In the genomic region with DNA sequence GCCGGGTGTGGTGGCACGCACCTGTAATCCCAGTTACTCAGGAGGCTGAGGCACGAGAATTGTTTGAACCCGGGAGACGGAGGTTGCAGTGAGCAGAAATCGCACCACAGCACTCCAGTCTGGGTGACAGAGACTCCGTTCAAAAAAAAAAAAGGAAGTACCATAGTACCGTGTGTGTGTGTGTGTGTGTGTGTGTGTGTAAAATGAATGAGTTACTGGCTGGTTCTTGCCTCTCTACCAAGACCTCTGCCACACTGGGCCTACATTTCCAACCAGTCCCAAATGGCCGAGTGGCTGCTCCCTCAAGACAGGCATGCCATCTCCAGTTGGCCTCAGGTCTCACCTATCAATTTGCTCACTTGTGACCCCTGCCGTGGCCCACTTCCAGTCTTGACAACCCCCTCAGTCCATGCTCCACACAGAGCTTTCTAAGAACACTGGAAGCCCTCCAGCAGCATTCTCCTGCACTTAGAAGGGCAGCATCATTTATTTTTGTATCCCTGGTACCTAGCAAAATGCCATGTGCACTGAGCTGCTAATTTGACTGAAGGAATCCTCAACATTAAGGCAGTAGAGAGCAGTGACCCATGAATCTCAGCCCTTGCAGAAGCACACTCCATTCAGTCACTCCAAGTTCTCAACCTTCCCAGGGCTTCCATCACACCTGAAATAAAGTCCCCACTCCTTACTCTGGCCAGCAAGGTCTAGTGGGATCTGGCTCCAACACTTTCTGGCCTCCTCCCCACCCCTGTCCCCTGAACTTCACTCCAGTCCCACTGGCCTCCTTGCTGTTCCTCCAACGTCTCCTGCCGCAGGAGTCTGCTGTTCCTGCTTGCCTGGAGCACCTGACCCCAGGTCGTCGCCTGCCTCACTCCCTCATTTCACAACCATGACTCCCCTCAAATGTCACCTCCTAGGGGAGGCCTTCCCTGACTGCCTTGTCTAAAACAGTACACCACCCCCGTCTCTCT, we compare ENCODE assay signal across 10 cellular contexts. TPM values are rescaled to one million over a fixed set of nuclear protein-coding genes. Genes with fewer than 3 reads are reported as not detected.
A peak's percentile ranks its signal among the peaks of the same experiment; 100 is the strongest.
DNase-seq lines count a peak whose midpoint lies in the region; ATAC-seq and TF ChIP-seq lines count a peak whose summit lies in the region.
"Had no signal": no experiment of that assay in that cellular context is flagged by ENCODE, and none has a peak within 500 bp of the region (broad histone marks: within the 10 kb centered on the region; RNA-seq: fewer than 3 reads in every experiment).

No MANE protein-coding gene starts in this region.

- intact Hi-C loops in Right ventricle myocardium superior (cut with DNase I): no loop called here

- POLR2A ChIA-PET in activated naive CD8-positive, alpha-beta T cell treated with anti-CD3 and anti-CD28 coated beads, Interleukin-2, amount 10 ng/mL, durations not matched to agents 7 days and 5 days (lab: Charles Lee): interaction anchor here (0.6 to 1.9 kb wide), 8 partner anchors 8 to 56 kb away, joined by 3 to 16 read pairs (median 4); partner anchors contain the start of gene BCL2L1

- peaks cover 27% of the 10 kb centered on the region for H3K36me3 ChIP-seq in right atrium auricular region
- H3K36me3 ChIP-seq in mucosa of rectum (ENCODE audit: control insufficient read depth in 2 of 2, insufficient read depth in 2 of 2, low read length in 2 of 2): peaks cover 15 to 17% of the 10 kb centered on the region in 2 donors

- no peaks in the 10 kb centered on the region for H3K9me3 ChIP-seq in right atrium auricular region
- H3K9me3 ChIP-seq in mucosa of rectum (ENCODE audit: control insufficient read depth in 2 of 2, low read length in 2 of 2): no peaks in the 10 kb centered on the region

- H3K4me3 Mint-ChIP-seq in activated naive CD8-positive, alpha-beta T cell treated with anti-CD3 and anti-CD28 coated beads, Interleukin-2, amount 10 ng/mL, durations not matched to agents 7 days and 5 days: peak overlapping the region; percentile 74

- H3K27me3 Mint-ChIP-seq in activated naive CD8-positive, alpha-beta T cell treated with anti-CD3 and anti-CD28 coated beads, Interleukin-2, amount 10 ng/mL, durations not matched to agents 7 days and 5 days: no peaks in the 10 kb centered on the region

- H3K27ac Mint-ChIP-seq in activated naive CD8-positive, alpha-beta T cell treated with anti-CD3 and anti-CD28 coated beads, Interleukin-2, amount 10 ng/mL, durations not matched to agents 7 days and 5 days: peak overlapping the region; percentile 96

- no peaks in the 10 kb centered on the region for H3K9me3 Mint-ChIP-seq in activated naive CD8-positive, alpha-beta T cell treated with anti-CD3 and anti-CD28 coated beads, Interleukin-2, amount 10 ng/mL, durations not matched to agents 7 days and 5 days

- H3K4me3 ChIP-seq in right atrium auricular region (no peak overlapping the region), mucosa of rectum (ENCODE audit: low read length in 2 of 2) (no peak overlapping the region)

- peaks cover 63% of the 10 kb centered on the region for H3K4me1 Mint-ChIP-seq in activated naive CD8-positive, alpha-beta T cell treated with anti-CD3 and anti-CD28 coated beads, Interleukin-2, amount 10 ng/mL, durations not matched to agents 7 days and 5 days

- no peak for DNase-seq in right atrium auricular region (ENCODE audit: low spot score)
- DNase-seq in Right ventricle myocardium superior: no peak
- no peak for DNase-seq in activated naive CD8-positive, alpha-beta T cell treated with anti-CD3 and anti-CD28 coated beads, Interleukin-2, amount 10 ng/mL, durations not matched to agents 7 days and 5 days
- DNase-seq in A172 (ENCODE audit: low spot score): no peak
- DNase-seq in RPMI8226: no peak
- no peak for DNase-seq in RKO (ENCODE audit: low spot score)
- DNase-seq: activated effector memory CD4-positive, alpha-beta T cell treated with Interleukin-2 at 50 U/mL for 16 hours; COR-L47 had no signal

- H3K4me1 ChIP-seq in right atrium auricular region (peaks cover 0 to 96% of the 10 kb centered on the region in 2 donors), mucosa of rectum (ENCODE audit: control insufficient read depth in 2 of 2, insufficient read depth in 2 of 2, low read length in 2 of 2) (peaks cover 68 to 69% of the 10 kb centered on the region in 2 donors)

- H3K9ac ChIP-seq in mucosa of rectum (ENCODE audit: low read depth in 1 of 2, low read length in 2 of 2): no peak overlapping the region

- ATAC-seq in Right ventricle myocardium superior (ENCODE audit: poor library complexity) (no peak), HG03342 (IDR thresholded peaks at IDR 0.05; ENCODE audit: unreplicated experiment) (no peak)
- no peak for ATAC-seq in activated naive CD8-positive, alpha-beta T cell treated with anti-CD3 and anti-CD28 coated beads, Interleukin-2, amount 10 ng/mL, durations not matched to agents 7 days and 5 days (ENCODE audit: low read depth)

- no peaks in the 10 kb centered on the region for H3K27me3 ChIP-seq in right atrium auricular region
- H3K27me3 ChIP-seq in mucosa of rectum (ENCODE audit: control insufficient read depth in 2 of 2, insufficient read depth in 2 of 2, low read length in 2 of 2): no peaks in the 10 kb centered on the region

- TF ChIP-seq CTCF in right atrium auricular region (IDR thresholded peaks at IDR 0.05): no peak

- peaks cover 52% of the 10 kb centered on the region for H3K36me3 Mint-ChIP-seq in activated naive CD8-positive, alpha-beta T cell treated with anti-CD3 and anti-CD28 coated beads, Interleukin-2, amount 10 ng/mL, durations not matched to agents 7 days and 5 days

- peak overlapping the region; percentile 94 for H3K27ac ChIP-seq in right atrium auricular region
- peak overlapping the region; percentile 88 to 92 for H3K27ac ChIP-seq in mucosa of rectum (ENCODE audit: low read depth in 2 of 2, low read length in 2 of 2)

RNA-seq across cellular contexts. Expression of gene COX4I2, which starts 29.9 kb away (rescaled TPM):
- total RNA-seq in right atrium auricular region (1 to 10 TPM; 6.8 to 9.0 TPM), Right ventricle myocardium superior (9.3 TPM)
- total RNA-seq in activated naive CD8-positive, alpha-beta T cell treated with anti-CD3 and anti-CD28 coated beads, Interleukin-2, amount 10 ng/mL, durations not matched to agents 7 days and 5 days: not detected
- total RNA-seq in A172 (2014; rRNA removed; shearing (Covaris generic)): not detected in 2 replicates

RNA-seq across cellular contexts. Expression of gene BCL2L1, which starts 55.1 kb away (rescaled TPM):
- total RNA-seq in right atrium auricular region: 10 to 100 TPM; 84.2 to 93.5 TPM
- 48.7 TPM for total RNA-seq in Right ventricle myocardium superior
- total RNA-seq in activated naive CD8-positive, alpha-beta T cell treated with anti-CD3 and anti-CD28 coated beads, Interleukin-2, amount 10 ng/mL, durations not matched to agents 7 days and 5 days: 10 to 100 TPM; 61.7 to 64.5 TPM
- total RNA-seq in A172 (2014; rRNA removed; shearing (Covaris generic)): 202 and 212 TPM in 2 replicates
